Comparison of ENCODE assay signal across 8 cellular contexts in genomic region chr13:98977568-98978270, GRCh38. TPM values are rescaled to one million over a fixed set of nuclear protein-coding genes. Genes with fewer than 3 reads are reported as not detected.
DNase-seq lines count a peak whose midpoint lies in the region; ATAC-seq and TF ChIP-seq lines count a peak whose summit lies in the region.

A gene with protein sequence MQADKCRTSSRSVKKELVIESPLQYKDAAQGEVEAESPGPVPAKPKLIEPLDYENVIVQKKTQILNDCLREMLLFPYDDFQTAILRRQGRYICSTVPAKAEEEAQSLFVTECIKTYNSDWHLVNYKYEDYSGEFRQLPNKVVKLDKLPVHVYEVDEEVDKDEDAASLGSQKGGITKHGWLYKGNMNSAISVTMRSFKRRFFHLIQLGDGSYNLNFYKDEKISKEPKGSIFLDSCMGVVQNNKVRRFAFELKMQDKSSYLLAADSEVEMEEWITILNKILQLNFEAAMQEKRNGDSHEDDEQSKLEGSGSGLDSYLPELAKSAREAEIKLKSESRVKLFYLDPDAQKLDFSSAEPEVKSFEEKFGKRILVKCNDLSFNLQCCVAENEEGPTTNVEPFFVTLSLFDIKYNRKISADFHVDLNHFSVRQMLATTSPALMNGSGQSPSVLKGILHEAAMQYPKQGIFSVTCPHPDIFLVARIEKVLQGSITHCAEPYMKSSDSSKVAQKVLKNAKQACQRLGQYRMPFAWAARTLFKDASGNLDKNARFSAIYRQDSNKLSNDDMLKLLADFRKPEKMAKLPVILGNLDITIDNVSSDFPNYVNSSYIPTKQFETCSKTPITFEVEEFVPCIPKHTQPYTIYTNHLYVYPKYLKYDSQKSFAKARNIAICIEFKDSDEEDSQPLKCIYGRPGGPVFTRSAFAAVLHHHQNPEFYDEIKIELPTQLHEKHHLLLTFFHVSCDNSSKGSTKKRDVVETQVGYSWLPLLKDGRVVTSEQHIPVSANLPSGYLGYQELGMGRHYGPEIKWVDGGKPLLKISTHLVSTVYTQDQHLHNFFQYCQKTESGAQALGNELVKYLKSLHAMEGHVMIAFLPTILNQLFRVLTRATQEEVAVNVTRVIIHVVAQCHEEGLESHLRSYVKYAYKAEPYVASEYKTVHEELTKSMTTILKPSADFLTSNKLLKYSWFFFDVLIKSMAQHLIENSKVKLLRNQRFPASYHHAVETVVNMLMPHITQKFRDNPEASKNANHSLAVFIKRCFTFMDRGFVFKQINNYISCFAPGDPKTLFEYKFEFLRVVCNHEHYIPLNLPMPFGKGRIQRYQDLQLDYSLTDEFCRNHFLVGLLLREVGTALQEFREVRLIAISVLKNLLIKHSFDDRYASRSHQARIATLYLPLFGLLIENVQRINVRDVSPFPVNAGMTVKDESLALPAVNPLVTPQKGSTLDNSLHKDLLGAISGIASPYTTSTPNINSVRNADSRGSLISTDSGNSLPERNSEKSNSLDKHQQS (N-terminal part only) (minus strand): TSS chr13:98978064. CDS start chr13:98977909, 155 bp downstream.

- no peak within 1 kb of the TSS for H2BK120ac ChIP-seq in mesendoderm (ENCODE audit: low read depth, low read length)

- no peaks in the 10 kb centered on the region for H3K79me1 ChIP-seq in mesendoderm (ENCODE audit: low read length)

- TF ChIP-seq CTCF in OCI-LY7 (conservative IDR thresholded peaks at IDR 0.05; ENCODE audit: low read length) (no peak), endodermal cell (conservative IDR thresholded peaks at IDR 0.05) (no peak)

- no peaks in the 10 kb centered on the region for H4K20me1 ChIP-seq in OCI-LY7 (ENCODE audit: insufficient read depth, low read length)

- peaks cover 23% of the 10 kb centered on the region for H3K4me1 ChIP-seq in OCI-LY7 (ENCODE audit: insufficient read depth, low read length, poor library complexity, severe bottlenecking)
- peaks cover 30% of the 10 kb centered on the region for H3K4me1 ChIP-seq in endodermal cell (ENCODE audit: control insufficient read depth, insufficient read depth, low read length)
- H3K4me1 ChIP-seq in mesendoderm (ENCODE audit: control insufficient read depth, low read depth, low read length) = peaks cover 6% of the 10 kb centered on the region
- peaks cover 60% of the 10 kb centered on the region for H3K4me1 ChIP-seq in thymus (ENCODE audit: control insufficient read depth, insufficient read depth, low read length)

- H4K8ac ChIP-seq in mesendoderm (ENCODE audit: low read depth, low read length) = no peak within 1 kb of the TSS

- ATAC-seq in GM21717 (IDR thresholded peaks at IDR 0.05; ENCODE audit: unreplicated experiment) (no peak), HG03442 (IDR thresholded peaks at IDR 0.05; ENCODE audit: unreplicated experiment) (no peak)
- ATAC-seq in stimulated activated memory B cell treated with anti-CD40 and anti-IgM and Interleukin-4, amounts not matched to agents 10 μg/mL and 1 μg/mL and 100 μg/mL, for 72 hours = no peak

- H3K27me3 Mint-ChIP-seq in endodermal cell (ENCODE audit: insufficient read depth) = no peaks in the 10 kb centered on the region
- no peaks in the 10 kb centered on the region for H3K27me3 Mint-ChIP-seq in stimulated activated memory B cell treated with anti-CD40 and anti-IgM and Interleukin-4, amounts not matched to agents 10 μg/mL and 1 μg/mL and 100 μg/mL, for 72 hours

- peak within 1 kb of the TSS; percentile 26 for H3K27ac Mint-ChIP-seq in endodermal cell
- no peak within 1 kb of the TSS for H3K27ac Mint-ChIP-seq in stimulated activated memory B cell treated with anti-CD40 and anti-IgM and Interleukin-4, amounts not matched to agents 10 μg/mL and 1 μg/mL and 100 μg/mL, for 72 hours

- no peak within 1 kb of the TSS for H3K27ac ChIP-seq in OCI-LY7 (ENCODE audit: low read depth, low read length, poor library complexity, severe bottlenecking)
- H3K27ac ChIP-seq in endodermal cell (ENCODE audit: low read depth, low read length) = peak within 1 kb of the TSS; percentile 34
- H3K27ac ChIP-seq in mesendoderm (ENCODE audit: low read depth, low read length) = no peak within 1 kb of the TSS
- H3K27ac ChIP-seq in thymus (ENCODE audit: low read depth) = no peak within 1 kb of the TSS

- no peaks in the 10 kb centered on the region for H3K79me2 ChIP-seq in OCI-LY7 (ENCODE audit: insufficient read depth, low read depth, low read length)
- no peaks in the 10 kb centered on the region for H3K79me2 ChIP-seq in mesendoderm (ENCODE audit: control insufficient read depth, insufficient read depth, low read length)

- H3K9ac ChIP-seq in endodermal cell (ENCODE audit: extremely low read depth, low read length, poor library complexity, severe bottlenecking) = no peak within 1 kb of the TSS
- H3K9ac ChIP-seq in mesendoderm (ENCODE audit: low read length) = no peak within 1 kb of the TSS

- H3K36me3 ChIP-seq in OCI-LY7 (ENCODE audit: insufficient read depth, low read length) (no peaks in the 10 kb centered on the region), endodermal cell (ENCODE audit: control insufficient read depth, insufficient read depth, low read length) (no peaks in the 10 kb centered on the region), mesendoderm (ENCODE audit: control insufficient read depth, insufficient read depth, low read length) (no peaks in the 10 kb centered on the region), thymus (ENCODE audit: control insufficient read depth, insufficient read depth) (no peaks in the 10 kb centered on the region)

- no peaks in the 10 kb centered on the region for H3K36me3 Mint-ChIP-seq in endodermal cell (ENCODE audit: low read depth)
- no peaks in the 10 kb centered on the region for H3K36me3 Mint-ChIP-seq in stimulated activated memory B cell treated with anti-CD40 and anti-IgM and Interleukin-4, amounts not matched to agents 10 μg/mL and 1 μg/mL and 100 μg/mL, for 72 hours

- H3K56ac ChIP-seq in mesendoderm (ENCODE audit: low read length) = peak within 1 kb of the TSS; percentile 25

- H2BK5ac ChIP-seq in mesendoderm (ENCODE audit: low read length) = no peak within 1 kb of the TSS

- BruUV-seq in OCI-LY7 (replicated peaks; lab: Mats Ljungman, UMichigan) = no TSS peak

- no peaks in the 10 kb centered on the region for H3K27me3 ChIP-seq in endodermal cell (ENCODE audit: control insufficient read depth, insufficient read depth, low read length, poor library complexity, severe bottlenecking)
- no peaks in the 10 kb centered on the region for H3K27me3 ChIP-seq in mesendoderm (ENCODE audit: insufficient read depth, low read length, poor library complexity)
- no peaks in the 10 kb centered on the region for H3K27me3 ChIP-seq in thymus (ENCODE audit: control insufficient read depth, insufficient read depth)

- H2AFZ ChIP-seq in OCI-LY7 (ENCODE audit: low read length) = no peak within 1 kb of the TSS

- H3K9me3 ChIP-seq in OCI-LY7 (ENCODE audit: low read length) (no peaks in the 10 kb centered on the region), endodermal cell (ENCODE audit: control insufficient read depth, low read length) (no peaks in the 10 kb centered on the region), thymus (ENCODE audit: control insufficient read depth) (no peaks in the 10 kb centered on the region)

- H3K9me3 Mint-ChIP-seq in endodermal cell = no peaks in the 10 kb centered on the region
- H3K9me3 Mint-ChIP-seq in stimulated activated memory B cell treated with anti-CD40 and anti-IgM and Interleukin-4, amounts not matched to agents 10 μg/mL and 1 μg/mL and 100 μg/mL, for 72 hours = no peaks in the 10 kb centered on the region

- CTCF ChIA-PET in OCI-LY7 (lab: Charles Lee; ENCODE audit: unreplicated experiment) = no interaction called here

- DNase-seq in C1 segment of cervical spinal cord (lab: John Stamatoyannopoulos, UW) (peak in 13 of 14 donors; percentile 19 to 82 (median 70)), OCI-LY7 (ENCODE audit: low spot score) (no peak), endodermal cell (peak; percentile 81), mesendoderm (peak; percentile 57)

- peak within 1 kb of the TSS; percentile 37 for H3K23ac ChIP-seq in mesendoderm (ENCODE audit: low read length)

- no peak within 1 kb of the TSS for H2AK5ac ChIP-seq in mesendoderm (ENCODE audit: low read length)

- H3K4me3 Mint-ChIP-seq in endodermal cell = peak within 1 kb of the TSS; percentile 25
- H3K4me3 Mint-ChIP-seq in stimulated activated memory B cell treated with anti-CD40 and anti-IgM and Interleukin-4, amounts not matched to agents 10 μg/mL and 1 μg/mL and 100 μg/mL, for 72 hours = no peak within 1 kb of the TSS

- H3K18ac ChIP-seq in mesendoderm (ENCODE audit: low read length) = no peak within 1 kb of the TSS

- peaks cover 51% of the 10 kb centered on the region for H3K4me1 Mint-ChIP-seq in endodermal cell
- peaks cover 21% of the 10 kb centered on the region for H3K4me1 Mint-ChIP-seq in stimulated activated memory B cell treated with anti-CD40 and anti-IgM and Interleukin-4, amounts not matched to agents 10 μg/mL and 1 μg/mL and 100 μg/mL, for 72 hours

- H3K4me3 ChIP-seq in OCI-LY7 (ENCODE audit: low read depth, low read length, poor library complexity, severe bottlenecking) (no peak within 1 kb of the TSS), endodermal cell (ENCODE audit: low read length) (peak within 1 kb of the TSS; percentile 48), mesendoderm (ENCODE audit: low read length) (no peak within 1 kb of the TSS), thymus (ENCODE audit: low read length) (no peak within 1 kb of the TSS)

- intact Hi-C loops in OCI-LY7 (cut with micrococcal nuclease; ENCODE audit: unreplicated experiment) = no loop called here

- no peak within 1 kb of the TSS for H4K5ac ChIP-seq in mesendoderm (ENCODE audit: low read length)

- POLR2A ChIA-PET in OCI-LY7 (lab: Charles Lee) = no interaction called here

- 74 to 84% methylated on average over 14 to 16 of the region's 16 CpGs for WGBS in endodermal cell (ENCODE audit: insufficient coverage in 1 of 2, insufficient read length in 1 of 2), 2 experiments
- no CpG with 5 or more reads among the region's 16 CpGs for WGBS in mesendoderm (ENCODE audit: extremely low coverage, insufficient coverage, low lambda C conversion rate)
- 90% methylated on average over 16 of the region's 16 CpGs for WGBS in thymus

- H3K9me2 ChIP-seq in OCI-LY7 (ENCODE audit: insufficient read depth, low read length) = no peaks in the 10 kb centered on the region

- H3K4me2 ChIP-seq in OCI-LY7 (ENCODE audit: low read length) (no peak within 1 kb of the TSS), mesendoderm (ENCODE audit: low read length) (no peak within 1 kb of the TSS)

- H2BK15ac ChIP-seq in mesendoderm (replicated peaks; ENCODE audit: low read depth) = no peak within 1 kb of the TSS

- peak within 1 kb of the TSS; percentile 63 for H3K4ac ChIP-seq in mesendoderm (ENCODE audit: low read depth, low read length)

RNA-seq across cellular contexts. Expression of the gene that starts here (rescaled TPM):
- 19.3 and 24.0 TPM in 2 replicates for total RNA-seq in OCI-LY7 (2014; rRNA removed; shearing (Covaris generic))
- total RNA-seq in OCI-LY7 (2022) (28.0 and 35.9 TPM in 2 replicates), endodermal cell (10 to 100 TPM; 15.6 to 22.5 TPM)
- 9.8 TPM for polyA plus RNA-seq in endodermal cell (2013, experiment 1 of 2)
- polyA plus RNA-seq in endodermal cell (2013, experiment 2 of 2) = 10.9 TPM
- polyA plus RNA-seq in mesendoderm (2013, experiment 1 of 2) = 9.6 TPM
- polyA plus RNA-seq in mesendoderm (2013, experiment 2 of 2) = 10.6 TPM
- polyA plus RNA-seq in thymus = 34.0 TPM
